Comparison of ENCODE assay signal across 8 cellular contexts in genomic region chr19:54266133-54266532, GRCh38. TPM values are rescaled to one million over a fixed set of nuclear protein-coding genes. Genes with fewer than 3 reads are reported as not detected.
A peak's percentile ranks its signal among the peaks of the same experiment; 100 is the strongest.
DNase-seq lines count a peak whose midpoint lies in the region; ATAC-seq, FAIRE-seq and TF ChIP-seq lines count a peak whose summit lies in the region.

No MANE protein-coding gene starts in this region.

- no peaks in the 10 kb centered on the region for H3K79me2 ChIP-seq in H1 (ENCODE audit: control insufficient read depth in 1 of 2, insufficient read depth in 2 of 2, low read length in 2 of 2)

- TF ChIP-seq CTCF in 22Rv1 (IDR thresholded peaks at IDR 0.05) (peak; percentile 88), H1 (IDR thresholded peaks at IDR 0.05; ENCODE audit: control extremely low read depth in 1 of 3, insufficient read depth in 1 of 3, low read depth in 1 of 3, low read length in 3 of 3) (peak; percentile 79 to 96 (median 91))

- peaks cover 29% of the 10 kb centered on the region for H3K27me3 Mint-ChIP-seq in activated CD4-positive, alpha-beta memory T cell treated with anti-CD3 and anti-CD28 coated beads for 36 hours

- no peaks in the 10 kb centered on the region for H3K23me2 ChIP-seq in H1 (ENCODE audit: low read depth, low read length)

- no peak overlapping the region for H3K4ac ChIP-seq in H1 (replicated peaks; ENCODE audit: insufficient read length, low read depth, low read length)

- H3K36me3 Mint-ChIP-seq in activated CD4-positive, alpha-beta memory T cell treated with anti-CD3 and anti-CD28 coated beads for 36 hours: no peaks in the 10 kb centered on the region

- H3K23ac ChIP-seq in H1 (ENCODE audit: insufficient read length): no peak overlapping the region

- H3K4me1 Mint-ChIP-seq in activated CD4-positive, alpha-beta memory T cell treated with anti-CD3 and anti-CD28 coated beads for 36 hours (ENCODE audit: low read depth): no peaks in the 10 kb centered on the region

- no peaks in the 10 kb centered on the region for H3K9me3 Mint-ChIP-seq in activated CD4-positive, alpha-beta memory T cell treated with anti-CD3 and anti-CD28 coated beads for 36 hours

- H2BK12ac ChIP-seq in H1 (ENCODE audit: low read depth, low read length): no peak overlapping the region

- no peaks in the 10 kb centered on the region for H3K27me3 ChIP-seq in H1 (replicated peaks in 1 of 4; ENCODE audit: control insufficient read depth in 3 of 4, extremely low read depth in 1 of 4, insufficient read depth in 3 of 4, low read length in 3 of 4)

- no peak overlapping the region for H2BK20ac ChIP-seq in H1 (ENCODE audit: low read length)

- no peak overlapping the region for H2AK5ac ChIP-seq in H1 (ENCODE audit: low read depth, low read length)

- POLR2A ChIA-PET in activated CD4-positive, alpha-beta memory T cell treated with anti-CD3 and anti-CD28 coated beads for 36 hours (lab: Charles Lee): interaction anchor here (0.8 kb wide), 1 partner anchor 93 kb away, joined by 3 read pairs; the partner anchor contains the start of gene TMC4
- POLR2A ChIA-PET in H1 (lab: Charles Lee; ENCODE audit: partially characterized antibody): interaction anchor here (0.9 to 3.2 kb wide), 8 partner anchors 9 to 126 kb away, joined by 3 to 21 read pairs (median 4); partner anchors contain the start of genes LILRB5, MBOAT7, RPS9 and TSEN34

- ATAC-seq in HG02973 (IDR thresholded peaks at IDR 0.05; ENCODE audit: unreplicated experiment): no peak

- no peak overlapping the region for H3K4me2 ChIP-seq in H1 (ENCODE audit: insufficient read depth in 1 of 2, low read depth in 2 of 2, low read length in 2 of 2)

- H3K18ac ChIP-seq in H1 (ENCODE audit: extremely low read depth, low read length): no peak overlapping the region

- TF ChIP-seq POLR2A in GM12892 (IDR thresholded peaks at IDR 0.05; ENCODE audit: low read depth, low read length) (no peak), H1 (IDR thresholded peaks at IDR 0.05; ENCODE audit: control extremely low read depth in 1 of 2, low read depth in 2 of 2, low read length in 2 of 2) (no peak)

- no peak overlapping the region for H3K56ac ChIP-seq in H1 (replicated peaks; ENCODE audit: insufficient read length, low read depth, low read length)

- no peak overlapping the region for H3K9ac ChIP-seq in H1 (replicated peaks in 1 of 4; ENCODE audit: extremely low read depth in 1 of 4, low read depth in 3 of 4, low read length in 3 of 4)

- DNase-seq in GM12892 (ENCODE audit: insufficient read length) (no peak), NCI-H510A (lab: John Stamatoyannopoulos, UW) (peak; percentile 5), H1 (ENCODE audit: low read depth in 1 of 2, low spot score in 2 of 2) (peak; percentile 66 to 99), midbrain (lab: John Stamatoyannopoulos, UW) (peak; percentile 38)
- peak; percentile 84 for DNase-seq in activated CD4-positive, alpha-beta memory T cell treated with anti-CD3 and anti-CD28 coated beads for 36 hours
- DNase-seq in stimulated activated CD8-positive, alpha-beta memory T cell treated with anti-CD3 and anti-CD28 coated beads, Interleukin-4, amount 100 ng/mL, for 4 hours (ENCODE audit: low read depth in 2 of 2, low spot score in 1 of 2): peak; percentile 30 to 48

- no peaks in the 10 kb centered on the region for H4K20me1 ChIP-seq in H1 (replicated peaks in 1 of 2; ENCODE audit: control insufficient read depth in 1 of 2, insufficient read depth in 2 of 2, low read length in 2 of 2)

- H3K27ac Mint-ChIP-seq in activated CD4-positive, alpha-beta memory T cell treated with anti-CD3 and anti-CD28 coated beads for 36 hours: no peak overlapping the region

- no peak overlapping the region for H2BK15ac ChIP-seq in H1 (ENCODE audit: low read length)

- H2BK120ac ChIP-seq in H1 (replicated peaks; ENCODE audit: low read depth, low read length): no peak overlapping the region

- no peak overlapping the region for H4K8ac ChIP-seq in H1 (ENCODE audit: extremely low read depth, insufficient read depth, low read length)

- WGBS in H1 (ENCODE audit: extremely low coverage in 1 of 2, insufficient coverage in 1 of 2, insufficient read length in 1 of 2, insufficient replicate concordance in 2 of 2, low coverage in 1 of 2, low lambda C conversion rate in 2 of 2, missing lambda C conversion rate in 1 of 2), 2 experiments: 21% methylated on average over 6 of the region's 6 CpGs; no CpG with 5 or more reads in 1 of the 2 experiments

- no peak overlapping the region for H3K14ac ChIP-seq in H1 (ENCODE audit: insufficient read length)

- TF ChIP-seq RAD21 in H1 (IDR thresholded peaks at IDR 0.05 in 1 of 2, conservative IDR thresholded peaks at IDR 0.05 in 1 of 2; ENCODE audit: low read depth in 2 of 2, low read length in 2 of 2): peak; percentile 62 to 68

- H3K4me3 ChIP-seq in H1 (ENCODE audit: extremely low read depth in 1 of 4, insufficient read depth in 2 of 4, low read depth in 3 of 4, low read length in 4 of 4): no peak overlapping the region

- FAIRE-seq in GM12892 (lab: Jason Lieb, UNC) (peak; percentile 88), H1 (lab: Jason Lieb, UNC) (peak; percentile 99)

- intact Hi-C loops in activated CD4-positive, alpha-beta memory T cell treated with anti-CD3 and anti-CD28 coated beads for 36 hours (cut with micrococcal nuclease): no loop called here

- peaks cover 0 to 2% (median 0%) of the 10 kb centered on the region in 4 experiments; a peak in 2 of 7 replicates for H3K4me1 ChIP-seq in H1 (replicated peaks in 1 of 4; ENCODE audit: control insufficient read depth in 3 of 4, insufficient read depth in 4 of 4, low read length in 3 of 4)

- H2BK5ac ChIP-seq in H1 (ENCODE audit: low read depth, low read length): no peak overlapping the region

- H3K4me3 Mint-ChIP-seq in activated CD4-positive, alpha-beta memory T cell treated with anti-CD3 and anti-CD28 coated beads for 36 hours: no peak overlapping the region

- H3K36me3 ChIP-seq in H1 (ENCODE audit: control insufficient read depth in 2 of 4, insufficient read depth in 4 of 4, low read length in 3 of 4): no peaks in the 10 kb centered on the region

- H3K9me3 ChIP-seq in H1 (ENCODE audit: insufficient read depth in 2 of 2, low read depth in 1 of 2, low read length in 1 of 2): no peaks in the 10 kb centered on the region

- no peak overlapping the region for H4K5ac ChIP-seq in H1 (ENCODE audit: insufficient read length, low read depth, low read length)

- H2AFZ ChIP-seq in H1 (ENCODE audit: low read length): no peak overlapping the region

- CTCF ChIA-PET in activated CD4-positive, alpha-beta memory T cell treated with anti-CD3 and anti-CD28 coated beads for 36 hours (lab: Charles Lee): interaction anchor here (0.6 to 3.2 kb wide), 36 partner anchors 9 to 155 kb away, joined by 3 to 27 read pairs (median 4); partner anchors contain the start of genes CNOT3, LILRB5, MBOAT7 and TMC4
- CTCF ChIA-PET in H1 (lab: Charles Lee; ENCODE audit: partially characterized antibody): interaction anchor here (0.7 to 5.9 kb wide), 38 partner anchors 9 to 781 kb away, joined by 3 to 41 read pairs (median 4); partner anchors contain the start of genes LILRA5, LILRB5, RPS9 and TMC4

- H3K79me1 ChIP-seq in H1 (ENCODE audit: low read depth, low read length): no peaks in the 10 kb centered on the region

- no peak overlapping the region for H4K91ac ChIP-seq in H1 (replicated peaks; ENCODE audit: insufficient read length, low read length)

- no peak for TF ChIP-seq EP300 in H1 (IDR thresholded peaks at IDR 0.05; ENCODE audit: borderline replicate concordance in 1 of 2, low read depth in 2 of 2, low read length in 2 of 2)

- no peak overlapping the region for H3K27ac ChIP-seq in 22Rv1
- no peak overlapping the region for H3K27ac ChIP-seq in H1 (ENCODE audit: low read depth, low read length)

RNA-seq across cellular contexts. Expression of gene LILRB5, which starts 9.1 kb away (rescaled TPM):
- 0.06 TPM for polyA plus RNA-seq in GM12892 (2012; ENCODE audit: missing spikeins)
- not detected for total RNA-seq in activated CD4-positive, alpha-beta memory T cell treated with anti-CD3 and anti-CD28 coated beads for 36 hours
- not detected in 2 replicates for total RNA-seq in H1 (2021; fragmentation: NEBNext Ultra II Directional; extraction: Animal tissue kit (Norgen Biotek cat#: 25700))
- polyA plus RNA-seq in H1 (2011; rRNA removed): 0.05 and 0.06 TPM in 2 replicates
- polyA plus RNA-seq in H1 (2011; cell fraction: cytosol; rRNA removed): 0.06 TPM
- polyA plus RNA-seq in H1 (2011; cell fraction: nucleus; rRNA removed): 0.16 TPM
- 0.10 TPM in 1 of 4 replicates, not detected in the others for polyA plus RNA-seq in H1 (2012, experiment 1 of 2)
- not detected for polyA plus RNA-seq in H1 (2012, experiment 2 of 2)
- 0.02 TPM for polyA plus RNA-seq in H1 (2013, experiment 1 of 2)
- 0.02 TPM for polyA plus RNA-seq in H1 (2013, experiment 2 of 2)
- polyA minus RNA-seq in H1 (2011; rRNA and poly(A)+ RNA removed): 0.06 TPM in 1 of 2 replicates, not detected in the other
- polyA minus RNA-seq in H1 (2011; cell fraction: cytosol; rRNA and poly(A)+ RNA removed): not detected
- 0.10 TPM for polyA minus RNA-seq in H1 (2011; cell fraction: nucleus; rRNA and poly(A)+ RNA removed)

RNA-seq across cellular contexts. Expression of gene LILRB2, which starts 14.8 kb away (rescaled TPM):
- polyA plus RNA-seq in GM12892 (2012; ENCODE audit: missing spikeins): not detected
- not detected for total RNA-seq in activated CD4-positive, alpha-beta memory T cell treated with anti-CD3 and anti-CD28 coated beads for 36 hours
- not detected in 2 replicates for total RNA-seq in H1 (2021; fragmentation: NEBNext Ultra II Directional; extraction: Animal tissue kit (Norgen Biotek cat#: 25700))
- polyA plus RNA-seq in H1 (2011; rRNA removed): not detected in 2 replicates
- polyA plus RNA-seq in H1 (2011; cell fraction: cytosol; rRNA removed): not detected
- not detected for polyA plus RNA-seq in H1 (2011; cell fraction: nucleus; rRNA removed)
- not detected in 4 replicates for polyA plus RNA-seq in H1 (2012, experiment 1 of 2)
- not detected for polyA plus RNA-seq in H1 (2012, experiment 2 of 2)
- not detected for polyA plus RNA-seq in H1 (2013, experiment 1 of 2)
- not detected for polyA plus RNA-seq in H1 (2013, experiment 2 of 2)
- not detected in 2 replicates for polyA minus RNA-seq in H1 (2011; rRNA and poly(A)+ RNA removed)
- polyA minus RNA-seq in H1 (2011; cell fraction: cytosol; rRNA and poly(A)+ RNA removed): not detected
- not detected for polyA minus RNA-seq in H1 (2011; cell fraction: nucleus; rRNA and poly(A)+ RNA removed)

RNA-seq across cellular contexts. Expression of gene LILRA6, which starts 23.5 kb away (rescaled TPM):
- polyA plus RNA-seq in GM12892 (2012; ENCODE audit: missing spikeins): 4.2 TPM
- total RNA-seq in activated CD4-positive, alpha-beta memory T cell treated with anti-CD3 and anti-CD28 coated beads for 36 hours: under 1 TPM in 1 of 2 experiments, not detected in 1; 0.26 TPM
- total RNA-seq in H1 (2021; fragmentation: NEBNext Ultra II Directional; extraction: Animal tissue kit (Norgen Biotek cat#: 25700)): not detected in 2 replicates
- polyA plus RNA-seq in H1 (2011; rRNA removed): not detected in 2 replicates
- polyA plus RNA-seq in H1 (2011; cell fraction: cytosol; rRNA removed): not detected
- polyA plus RNA-seq in H1 (2011; cell fraction: nucleus; rRNA removed): not detected
- 0.11 to 0.13 TPM (median 0.13 TPM) in 3 of 4 replicates, not detected in the other for polyA plus RNA-seq in H1 (2012, experiment 1 of 2)
- polyA plus RNA-seq in H1 (2012, experiment 2 of 2): not detected
- not detected for polyA plus RNA-seq in H1 (2013, experiment 1 of 2)
- not detected for polyA plus RNA-seq in H1 (2013, experiment 2 of 2)
- not detected in 2 replicates for polyA minus RNA-seq in H1 (2011; rRNA and poly(A)+ RNA removed)
- polyA minus RNA-seq in H1 (2011; cell fraction: cytosol; rRNA and poly(A)+ RNA removed): not detected
- polyA minus RNA-seq in H1 (2011; cell fraction: nucleus; rRNA and poly(A)+ RNA removed): not detected

RNA-seq across cellular contexts. Expression of gene LILRB3, which starts 43.3 kb away (rescaled TPM):
- polyA plus RNA-seq in GM12892 (2012; ENCODE audit: missing spikeins): 7.1 TPM
- total RNA-seq in activated CD4-positive, alpha-beta memory T cell treated with anti-CD3 and anti-CD28 coated beads for 36 hours: 1 to 10 TPM in 1 of 2 experiments, under 1 TPM in 1; 0.68 to 1.6 TPM
- not detected in 2 replicates for total RNA-seq in H1 (2021; fragmentation: NEBNext Ultra II Directional; extraction: Animal tissue kit (Norgen Biotek cat#: 25700))
- not detected in 2 replicates for polyA plus RNA-seq in H1 (2011; rRNA removed)
- not detected for polyA plus RNA-seq in H1 (2011; cell fraction: cytosol; rRNA removed)
- not detected for polyA plus RNA-seq in H1 (2011; cell fraction: nucleus; rRNA removed)
- polyA plus RNA-seq in H1 (2012, experiment 1 of 2): 0.08 to 0.80 TPM (median 0.11 TPM) in 4 replicates
- polyA plus RNA-seq in H1 (2012, experiment 2 of 2): 0.12 TPM
- polyA plus RNA-seq in H1 (2013, experiment 1 of 2): not detected
- not detected for polyA plus RNA-seq in H1 (2013, experiment 2 of 2)
- polyA minus RNA-seq in H1 (2011; rRNA and poly(A)+ RNA removed): not detected in 2 replicates
- not detected for polyA minus RNA-seq in H1 (2011; cell fraction: cytosol; rRNA and poly(A)+ RNA removed)
- not detected for polyA minus RNA-seq in H1 (2011; cell fraction: nucleus; rRNA and poly(A)+ RNA removed)

RNA-seq across cellular contexts. Expression of gene LILRA5, which starts 46.8 kb away (rescaled TPM):
- polyA plus RNA-seq in GM12892 (2012; ENCODE audit: missing spikeins): not detected
- total RNA-seq in activated CD4-positive, alpha-beta memory T cell treated with anti-CD3 and anti-CD28 coated beads for 36 hours: not detected
- total RNA-seq in H1 (2021; fragmentation: NEBNext Ultra II Directional; extraction: Animal tissue kit (Norgen Biotek cat#: 25700)): not detected in 2 replicates
- not detected in 2 replicates for polyA plus RNA-seq in H1 (2011; rRNA removed)
- polyA plus RNA-seq in H1 (2011; cell fraction: cytosol; rRNA removed): not detected
- not detected for polyA plus RNA-seq in H1 (2011; cell fraction: nucleus; rRNA removed)
- polyA plus RNA-seq in H1 (2012, experiment 1 of 2): not detected in 4 replicates
- not detected for polyA plus RNA-seq in H1 (2012, experiment 2 of 2)
- not detected for polyA plus RNA-seq in H1 (2013, experiment 1 of 2)
- polyA plus RNA-seq in H1 (2013, experiment 2 of 2): not detected
- polyA minus RNA-seq in H1 (2011; rRNA and poly(A)+ RNA removed): not detected in 2 replicates
- not detected for polyA minus RNA-seq in H1 (2011; cell fraction: cytosol; rRNA and poly(A)+ RNA removed)
- not detected for polyA minus RNA-seq in H1 (2011; cell fraction: nucleus; rRNA and poly(A)+ RNA removed)
